8 cellular contexts compared by ENCODE assay signal in the genomic region with DNA sequence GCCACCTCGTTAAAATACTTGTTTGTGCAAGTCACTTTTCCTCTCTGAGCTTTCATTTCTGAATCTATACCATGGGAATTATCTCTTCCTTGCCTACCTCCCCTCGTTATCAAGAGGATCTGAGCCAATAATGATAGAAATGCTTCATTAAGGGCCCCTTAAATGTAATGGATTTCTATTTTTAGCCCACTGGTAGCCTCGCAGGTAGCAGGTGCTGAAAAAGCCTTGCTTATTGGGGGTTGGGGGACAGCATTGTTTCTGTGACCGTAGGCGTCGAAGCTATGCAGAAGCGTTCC. TPM values are rescaled to one million over a fixed set of nuclear protein-coding genes. Genes with fewer than 3 reads are reported as not detected.
DNase-seq lines count a peak whose midpoint lies in the region; ATAC-seq, FAIRE-seq and TF ChIP-seq lines count a peak whose summit lies in the region.

No MANE protein-coding gene starts in this region.

- H3K36me3 ChIP-seq in right atrium auricular region, result no peaks in the 10 kb centered on the region
- H3K36me3 ChIP-seq in GM12878 (ENCODE audit: control insufficient read depth in 2 of 2, insufficient read depth in 2 of 2, low read length in 1 of 2), result 0 out of 4 replicates have a peak, but pooled peaks cover 0 to 6% of the 10 kb centered on the region in 2 experiments
- no peaks in the 10 kb centered on the region for H3K36me3 ChIP-seq in mesodermal cell (ENCODE audit: control insufficient read depth, insufficient read depth, low read length)
- H3K36me3 ChIP-seq in vagina, result no peaks in the 10 kb centered on the region

- RAD21 ChIA-PET in GM12878 (lab: Charles Lee; ENCODE audit: unreplicated experiment), result interaction anchor here (0.5 to 4.8 kb wide), 14 partner anchors 10 to 525 kb away, joined by 3 to 38 read pairs (median 4); no protein-coding TSS in a partner anchor

- SMC1A ChIA-PET in GM12878 (lab: Charles Lee; ENCODE audit: uncharacterized antibody, unreplicated experiment), result interaction anchor here (1.0 to 5.0 kb wide), 8 partner anchors 11 to 191 kb away, joined by 3 to 35 read pairs (median 9); no protein-coding TSS in a partner anchor

- TF ChIP-seq CTCF in right atrium auricular region (IDR thresholded peaks at IDR 0.05) (no peak), GM12878 (IDR thresholded peaks at IDR 0.05 in 2 of 3, conservative IDR thresholded peaks at IDR 0.05 in 1 of 3; ENCODE audit: control insufficient read depth in 2 of 3, extremely low read depth in 1 of 3, insufficient read depth in 1 of 3, low read depth in 3 of 3, low read length in 3 of 3) (no peak), vagina (IDR thresholded peaks at IDR 0.05) (no peak)

- TF ChIP-seq EP300 in GM12878 (IDR thresholded peaks at IDR 0.05; ENCODE audit: borderline replicate concordance in 1 of 2, control insufficient read depth in 1 of 2, low read depth in 2 of 2, low read length in 2 of 2), result no peak

- H3K4me1 ChIP-seq in right atrium auricular region (peaks cover 0 to 24% of the 10 kb centered on the region in 2 donors), GM12878 (ENCODE audit: control insufficient read depth, insufficient read depth, low read length) (peaks cover 6% of the 10 kb centered on the region), mesodermal cell (ENCODE audit: control insufficient read depth, insufficient read depth, low read length, poor library complexity, severe bottlenecking) (no peaks in the 10 kb centered on the region), vagina (peaks cover 36% of the 10 kb centered on the region)

- in situ Hi-C loops in GM12878 (cut with MboI), result no loop called here
- in situ Hi-C loops in ACHN (cut with HindIII; ENCODE audit: low pct_ligation_motif_present, low pct_unique_long_range_greater_than_20kb, low sequenced_read_pairs), result no loop called here

- no peaks in the 10 kb centered on the region for H4K20me1 ChIP-seq in GM12878 (ENCODE audit: control insufficient read depth, insufficient read depth)

- peak overlapping the region; percentile 88 for H3K4me2 ChIP-seq in GM12878 (ENCODE audit: control insufficient read depth, insufficient read depth)

- no peak for TF ChIP-seq POLR2A in GM12878 (IDR thresholded peaks at IDR 0.05; ENCODE audit: low read depth, low read length)
- TF ChIP-seq POLR2A in vagina (IDR thresholded peaks at IDR 0.05), result no peak

- H3K79me2 ChIP-seq in GM12878 (ENCODE audit: control insufficient read depth, insufficient read depth, low read length), result peaks cover 45% of the 10 kb centered on the region

- H3K27ac ChIP-seq in right atrium auricular region, result peak overlapping the region in 1 of 2 donors; percentile 97
- H3K27ac ChIP-seq in GM12878 (ENCODE audit: control insufficient read depth, insufficient read depth), result peak overlapping the region; percentile 88
- no peak overlapping the region for H3K27ac ChIP-seq in mesodermal cell (ENCODE audit: low read depth, low read length, severe bottlenecking)
- no peak overlapping the region for H3K27ac ChIP-seq in vagina

- POLR2A ChIA-PET in GM12878 (lab: Charles Lee), result interaction anchor here (0.5 to 4.0 kb wide), 17 partner anchors 10 to 274 kb away, joined by 3 to 18 read pairs (median 3); no protein-coding TSS in a partner anchor

- H2AFZ ChIP-seq in GM12878 (ENCODE audit: control insufficient read depth, low read depth, low read length), result peak overlapping the region; percentile 91

- H3K4me3 ChIP-seq in right atrium auricular region (peak overlapping the region; percentile 21 to 99), GM12878 (peak overlapping the region; percentile 79), mesodermal cell (ENCODE audit: extremely low read depth, insufficient read depth, low read length, poor library complexity, severe bottlenecking) (peak overlapping the region; percentile 90), vagina (peak overlapping the region; percentile 86 to 89)

- intact Hi-C loops in Right ventricle myocardium superior (cut with DNase I) (loop anchor here (10.0 kb wide), 1 partner anchor 101 kb away; no protein-coding TSS in a partner anchor), GM12878 (cut with micrococcal nuclease; ENCODE audit: unreplicated experiment) (no loop called here), vagina (cut with DNase I) (no loop called here)

- ATAC-seq in Right ventricle myocardium superior (ENCODE audit: poor library complexity) (no peak), GM12878 (no peak), HG03196 (IDR thresholded peaks at IDR 0.05; ENCODE audit: unreplicated experiment) (no peak)

- CTCF ChIA-PET in GM12878 (lab: Yijun Ruan, JAX), result interaction anchor here (0.6 to 3.1 kb wide), 4 partner anchors 90 to 193 kb away, joined by 3 to 14 read pairs (median 4); no protein-coding TSS in a partner anchor

- no peak for FAIRE-seq in GM12878 (lab: Jason Lieb, UNC)

- BruUV-seq in GM12878 (replicated peaks; lab: Mats Ljungman, UMichigan), result no TSS peak

- H3K27me3 ChIP-seq in right atrium auricular region (no peaks in the 10 kb centered on the region), GM12878 (replicated peaks in 1 of 2; ENCODE audit: control insufficient read depth in 2 of 2, insufficient read depth in 2 of 2, low read length in 1 of 2) (no peaks in the 10 kb centered on the region), vagina (no peaks in the 10 kb centered on the region)

- no peaks in the 10 kb centered on the region for H3K9me3 ChIP-seq in right atrium auricular region
- H3K9me3 ChIP-seq in GM12878 (replicated peaks; ENCODE audit: control insufficient read depth, insufficient read depth, low read length), result peaks cover 2% of the 10 kb centered on the region; the same call in 2 of the 3 replicates
- no peaks in the 10 kb centered on the region for H3K9me3 ChIP-seq in mesodermal cell (ENCODE audit: control insufficient read depth, low read length)
- no peaks in the 10 kb centered on the region for H3K9me3 ChIP-seq in vagina

- H3K9ac ChIP-seq in GM12878 (ENCODE audit: control insufficient read depth, insufficient read depth, low read length), result peak overlapping the region; percentile 82

- WGBS in GM12878 (ENCODE audit: insufficient coverage, insufficient replicate concordance, low lambda C conversion rate, missing lambda C conversion rate), result 0% methylated on average over 7 of the region's 7 CpGs
- 10 to 17% methylated on average over 2 to 5 of the region's 7 CpGs for WGBS in mesodermal cell (ENCODE audit: insufficient coverage in 2 of 2), 2 experiments

- no peak for TF ChIP-seq RAD21 in GM12878 (IDR thresholded peaks at IDR 0.05; ENCODE audit: insufficient read depth, low read depth, low read length)

- DNase-seq in right atrium auricular region (ENCODE audit: low spot score) (no peak), Right ventricle myocardium superior (no peak), GM12878 (ENCODE audit: low read depth, low spot score) (no peak), vagina (ENCODE audit: extremely low spot score in 2 of 2) (no peak), ACHN (no peak), HK-2 (ENCODE audit: unreplicated experiment) (no peak)

TF ChIP-seq in GM12878, 131 proteins besides CTCF, POLR2A, EP300 and RAD21 (continues in another document):
- TF ChIP-seq TCF7 (IDR thresholded peaks at IDR 0.05; ENCODE audit: borderline replicate concordance) (no peak), JUNB (IDR thresholded peaks at IDR 0.05) (no peak), TCF12 (IDR thresholded peaks at IDR 0.05; ENCODE audit: low read depth, low read length) (peak; percentile 37; the same call in 1 of the 2 replicates), YBX1 (IDR thresholded peaks at IDR 0.05) (no peak), SMARCA5 (IDR thresholded peaks at IDR 0.05) (no peak), SMAD5 (IDR thresholded peaks at IDR 0.05; ENCODE audit: low read depth) (no peak), SIX5 (IDR thresholded peaks at IDR 0.05; ENCODE audit: low read depth, low read length, severe bottlenecking) (no peak)

RNA-seq across cellular contexts. Expression of a gene that starts 0.5 kb away (rescaled TPM):
- 10 to 100 TPM; 24.5 to 26.7 TPM for total RNA-seq in right atrium auricular region
- 21.5 TPM for total RNA-seq in Right ventricle myocardium superior
- 530 and 583 TPM in 2 replicates for total RNA-seq in GM12878 (2013; cell fraction: nucleolus; rRNA removed)
- 39.0 and 39.1 TPM in 2 replicates for total RNA-seq in GM12878 (2014; rRNA removed)
- 32.3 and 37.9 TPM in 2 replicates for total RNA-seq in GM12878 (2014; rRNA removed; fragmentation: Illumina TruSeq; extraction: Trizol)
- 34.8 and 35.0 TPM in 2 replicates for total RNA-seq in GM12878 (2021)
- polyA plus RNA-seq in GM12878 (2011; ENCODE audit: low read depth), result 50.6 TPM
- 94.6 and 96.3 TPM in 2 replicates for polyA plus RNA-seq in GM12878 (2011; rRNA removed)
- 76.3 and 82.8 TPM in 2 replicates for polyA plus RNA-seq in GM12878 (2011; cell fraction: cytosol; rRNA removed)
- 118 and 121 TPM in 2 replicates for polyA plus RNA-seq in GM12878 (2011; cell fraction: nucleus; rRNA removed)
- polyA plus RNA-seq in GM12878 (2012), result 29.4 and 31.0 TPM in 2 replicates
- 62.4 and 74.5 TPM in 2 replicates for polyA plus RNA-seq in GM12878 (2014; fragmentation: Illumina TruSeq; extraction: Trizol)
- polyA plus RNA-seq in GM12878 (2014; fragmentation: Nextera tagmentation; extraction: Ambion mirVana), result 10 to 100 TPM; 20.2 to 22.2 TPM
- polyA plus RNA-seq in GM12878 (2014; rRNA removed), result 24.8 and 27.1 TPM in 2 replicates
- 10 to 100 TPM; 60.6 to 61.4 TPM for polyA plus RNA-seq in GM12878 (2016; fragmentation: Nextera tagmentation; extraction: Ambion mirVana)
- 141 and 178 TPM in 2 replicates for polyA minus RNA-seq in GM12878 (2011; rRNA and poly(A)+ RNA removed)
- 34.2 and 39.8 TPM in 2 replicates for polyA minus RNA-seq in GM12878 (2011; cell fraction: cytosol; rRNA and poly(A)+ RNA removed)
- polyA minus RNA-seq in GM12878 (2011; cell fraction: nucleus; rRNA and poly(A)+ RNA removed), result 146 and 188 TPM in 2 replicates
- polyA plus RNA-seq in mesodermal cell (2013, experiment 1 of 2), result 38.2 TPM
- polyA plus RNA-seq in mesodermal cell (2013, experiment 2 of 2), result 34.7 TPM
- total RNA-seq in vagina, result 88.1 TPM
